Comparison of ENCODE assay signal across 1 cellular context in genomic region chr2:95323347-95324155, GRCh38.
TF ChIP-seq lines count a peak whose summit lies in the region.

No MANE protein-coding gene starts in this region.

TF ChIP-seq in K562, 482 proteins besides CTCF, POLR2A, EP300 and RAD21 (continued from another document):
- peak in 1 of 2 experiments; percentile 81; a peak in 1 of 4 replicates for TF ChIP-seq SRF (CRISPR knock-in tag; IDR thresholded peaks at IDR 0.05)
- peak; percentile 46; the same call in 1 of the 2 replicates for TF ChIP-seq SMC3 (conservative IDR thresholded peaks at IDR 0.05; ENCODE audit: insufficient read depth, low read depth, low read length)
- TF ChIP-seq ZNF780A (CRISPR knock-in tag; IDR thresholded peaks at IDR 0.05), result no peak
- no peak for TF ChIP-seq ATF1 (CRISPR knock-in tag; IDR thresholded peaks at IDR 0.05)
- TF ChIP-seq ATF1 (tag; IDR thresholded peaks at IDR 0.05), result no peak
- no peak for TF ChIP-seq NCOR1 (IDR thresholded peaks at IDR 0.05)
